Comparison of ENCODE assay signal across 31 cellular contexts in the genomic region with DNA sequence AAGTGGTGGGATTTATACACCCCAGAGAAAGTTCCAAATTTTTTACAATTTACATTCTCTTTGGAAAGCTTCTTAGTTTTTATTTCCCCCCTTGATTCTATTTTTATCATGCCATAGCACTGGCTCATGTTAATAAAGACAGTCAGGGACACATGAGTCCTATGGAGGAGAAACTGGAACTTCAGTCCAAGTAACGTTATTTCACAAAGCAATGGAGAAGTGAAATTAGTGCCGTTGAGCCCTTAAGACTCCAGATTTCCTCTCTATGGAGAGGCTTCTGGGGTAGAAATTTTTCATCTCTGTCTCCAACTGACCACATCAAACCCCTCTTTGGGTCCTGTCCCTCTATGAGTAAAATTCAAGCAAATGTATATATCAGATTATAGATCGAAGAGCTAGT. TPM values are rescaled to one million over a fixed set of nuclear protein-coding genes. Genes with fewer than 3 reads are reported as not detected.
DNase-seq lines count a peak whose midpoint lies in the region; FAIRE-seq and TF ChIP-seq lines count a peak whose summit lies in the region.
"Had no signal": no experiment of that assay in that cellular context is flagged by ENCODE, and none has a peak within 500 bp of the region (broad histone marks: within the 10 kb centered on the region; RNA-seq: fewer than 3 reads in every experiment).

No MANE protein-coding gene starts in this region.

- TF ChIP-seq EP300 in tibial nerve (IDR thresholded peaks at IDR 0.05) = no peak

- no peak for TF ChIP-seq POLR2A in H54 (IDR thresholded peaks at IDR 0.05; ENCODE audit: low read depth, low read length)
- no peak for TF ChIP-seq POLR2A in tibial nerve (IDR thresholded peaks at IDR 0.05)

- 70 to 77% methylated on average over 3 of the region's 3 CpGs for WGBS in tibial nerve, 2 donors

- H3K4me3 ChIP-seq in tibial nerve = no peak overlapping the region
- H3K4me3 ChIP-seq: neural progenitor cell, Peyer's patch, thyroid gland had no signal

- DNase-seq in GM19239 (ENCODE audit: insufficient read length, low spot score) (no peak), NOMO-1 (lab: John Stamatoyannopoulos, UW; ENCODE audit: unreplicated experiment in 2 of 2) (peak; percentile 61 to 87), H54 (ENCODE audit: insufficient read length, low spot score) (no peak), RWPE1 (ENCODE audit: low spot score) (no peak), mucosa of gallbladder (ENCODE audit: low spot score) (no peak), tibial nerve (ENCODE audit: low spot score in 2 of 2) (no peak)
- DNase-seq: activated CD4-positive, alpha-beta T cell treated with anti-CD3 and anti-CD28 coated beads, Interleukin-2, amount 10 ng/mL, durations not matched to agents 7 days and 5 days; activated naive CD4-positive, alpha-beta T cell; caudate nucleus; CD4-positive, CD25-positive, alpha-beta regulatory T cell; DMS79 treated with DMSO at 0.1 percent for 48 hours; endodermal cell; GF-D8; KBM-7; left colon; mesenchymal stem cell; NCI-H1436; NCI-H2081; NCI-H526; Peyer's patch; posterior cingulate gyrus; right cardiac atrium; SHP77 treated with DMSO at 0.1 percent for 48 hours; T1000; thyroid gland had no signal

- FAIRE-seq in GM19239 (lab: Jason Lieb, UNC) = peak; percentile 65
- FAIRE-seq in colon (lab: Jason Lieb, UNC) = peak; percentile 14
- no peak for FAIRE-seq in H54 (lab: Jason Lieb, UNC)
- FAIRE-seq: HTR-8/SVneo had no signal

- POLR2A ChIA-PET in RWPE1 (lab: Yijun Ruan, JAX; ENCODE audit: low non-redundant PET) = no interaction called here

- no peaks in the 10 kb centered on the region for H3K9me3 ChIP-seq in tibial nerve
- H3K9me3 ChIP-seq: Peyer's patch, thyroid gland had no signal

- H3K27me3 ChIP-seq in tibial nerve = peaks cover 0 to 4% of the 10 kb centered on the region in 2 donors
- H3K27me3 ChIP-seq: neural progenitor cell, Peyer's patch, thyroid gland had no signal

- H3K36me3 ChIP-seq in tibial nerve = no peaks in the 10 kb centered on the region
- H3K36me3 ChIP-seq: neural progenitor cell, Peyer's patch, thyroid gland had no signal

- no peak for TF ChIP-seq CTCF in RWPE1 (conservative IDR thresholded peaks at IDR 0.05; ENCODE audit: low read depth)
- no peak for TF ChIP-seq CTCF in tibial nerve (IDR thresholded peaks at IDR 0.05)

- no peaks in the 10 kb centered on the region for H3K4me1 ChIP-seq in tibial nerve
- H3K4me1 ChIP-seq: neural progenitor cell, Peyer's patch, thyroid gland had no signal

- no peak overlapping the region for H3K27ac ChIP-seq in RWPE1
- H3K27ac ChIP-seq in tibial nerve = peak overlapping the region in 1 of 4 donors; percentile 38
- H3K27ac ChIP-seq: neural progenitor cell, Peyer's patch, thyroid gland had no signal

- CTCF ChIA-PET in RWPE1 (lab: Yijun Ruan, JAX) = no interaction called here

RNA-seq across cellular contexts. Expression of gene TASL, which starts 12.8 kb away (rescaled TPM):
- total RNA-seq in mucosa of gallbladder (3.1 TPM), tibial nerve (1 to 10 TPM in 1 of 4 donors, under 1 TPM in 1, not detected in 2; 0.39 to 2.8 TPM)
- total RNA-seq: endodermal cell, H4, MCF 10A, WTC11 had no signal

Comparison
In these comparisons a context has a peak if more than half of its experiments do, and no peak if none do; other contexts are left out.
1. DNase-seq: peak in NOMO-1 (2 of 2); none in GM19239 (single experiment), H54 (single experiment), RWPE1 (single experiment), mucosa of gallbladder (single experiment) and tibial nerve (0 of 2).